Comparison of ENCODE assay signal across 17 cellular contexts in the genomic region with DNA sequence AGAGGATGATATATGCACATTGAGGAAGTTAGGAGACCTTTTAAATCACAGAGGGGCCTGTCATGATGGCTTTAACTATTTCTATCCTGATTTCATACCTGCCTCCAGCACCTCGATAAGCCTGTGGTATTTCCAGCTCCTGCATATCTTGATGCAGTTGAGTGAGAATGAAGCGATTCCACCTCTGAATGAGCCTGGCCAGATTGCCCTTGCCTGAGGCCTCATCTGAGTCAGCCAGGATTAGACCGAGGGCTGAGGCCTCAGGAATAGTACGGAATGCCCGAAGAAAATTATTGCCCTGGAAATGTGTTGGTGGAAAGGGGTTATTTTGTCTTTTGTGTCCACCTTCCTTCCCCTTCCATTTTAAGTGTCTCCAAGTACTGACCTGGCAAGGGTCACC. TPM values are rescaled to one million over a fixed set of nuclear protein-coding genes. Genes with fewer than 3 reads are reported as not detected.
DNase-seq lines count a peak whose midpoint lies in the region; ATAC-seq, FAIRE-seq and TF ChIP-seq lines count a peak whose summit lies in the region.
"Had no signal": no experiment of that assay in that cellular context is flagged by ENCODE, and none has a peak within 500 bp of the region (broad histone marks: within the 10 kb centered on the region; RNA-seq: fewer than 3 reads in every experiment).

No MANE protein-coding gene starts in this region.

- H3K9me1 ChIP-seq in K562 (ENCODE audit: control insufficient read depth, insufficient read depth, low read length) = no peaks in the 10 kb centered on the region

- DNase-seq in activated naive CD4-positive, alpha-beta T cell treated with anti-CD3 and anti-CD28 coated beads, Interleukin-2, amount 50 U/mL, for 72 hours (ENCODE audit: low spot score in 2 of 2) = no peak
- DNase-seq in activated naive CD4-positive, alpha-beta T cell treated with anti-CD3 and anti-CD28 coated beads, Interleukin-2, amount 10 ng/mL, durations not matched to agents 7 days and 5 days = no peak
- no peak for DNase-seq in K562 (ENCODE audit: extremely low read depth in 1 of 4, low spot score in 3 of 4)
- peak; percentile 9 for DNase-seq in spleen
- DNase-seq in foreskin melanocyte = no peak
- no peak for DNase-seq in SKM-1 treated with dmso at 0.1 percent for 144 hours (lab: John Stamatoyannopoulos, UW; ENCODE audit: unreplicated experiment)
- DNase-seq: 8988T; AML-193; Caco-2; CD8-positive, alpha-beta memory T cell; DND-41; GF-D8; HCEC 1CT; HFFc6 had no signal

- H3K4me3 Mint-ChIP-seq in activated naive CD4-positive, alpha-beta T cell treated with anti-CD3 and anti-CD28 coated beads, Interleukin-2, amount 10 ng/mL, durations not matched to agents 7 days and 5 days = no peak overlapping the region
- H3K4me3 Mint-ChIP-seq: CD8-positive, alpha-beta memory T cell; HFFc6 had no signal

- no peaks in the 10 kb centered on the region for H3K9me3 Mint-ChIP-seq in activated naive CD4-positive, alpha-beta T cell treated with anti-CD3 and anti-CD28 coated beads, Interleukin-2, amount 50 U/mL, for 72 hours
- no peaks in the 10 kb centered on the region for H3K9me3 Mint-ChIP-seq in activated naive CD4-positive, alpha-beta T cell treated with anti-CD3 and anti-CD28 coated beads, Interleukin-2, amount 10 ng/mL, durations not matched to agents 7 days and 5 days
- H3K9me3 Mint-ChIP-seq: CD8-positive, alpha-beta memory T cell; HFFc6 had no signal

- H3K27me3 ChIP-seq in K562 (ENCODE audit: control insufficient read depth in 2 of 2, insufficient read depth in 2 of 2, low read length in 2 of 2) (no peaks in the 10 kb centered on the region), spleen (replicated peaks in 1 of 7) (no peaks in the 10 kb centered on the region)
- H3K27me3 ChIP-seq: BLaER1 had no signal

- TF ChIP-seq CTCF in K562 (IDR thresholded peaks at IDR 0.05 in 2 of 3, conservative IDR thresholded peaks at IDR 0.05 in 1 of 3; ENCODE audit: insufficient read depth in 2 of 3, low read depth in 1 of 3, low read length in 3 of 3) (no peak), spleen (IDR thresholded peaks at IDR 0.05 in 8 of 11, conservative IDR thresholded peaks at IDR 0.05 in 3 of 11) (no peak)

- peak overlapping the region; percentile 24 to 57 for H3K27ac Mint-ChIP-seq in activated naive CD4-positive, alpha-beta T cell treated with anti-CD3 and anti-CD28 coated beads, Interleukin-2, amount 50 U/mL, for 72 hours
- H3K27ac Mint-ChIP-seq in activated naive CD4-positive, alpha-beta T cell treated with anti-CD3 and anti-CD28 coated beads, Interleukin-2, amount 10 ng/mL, durations not matched to agents 7 days and 5 days = no peak overlapping the region
- H3K27ac Mint-ChIP-seq: HFFc6 had no signal

- peaks cover 0 to 6% of the 10 kb centered on the region in 2 donors for H3K36me3 Mint-ChIP-seq in activated naive CD4-positive, alpha-beta T cell treated with anti-CD3 and anti-CD28 coated beads, Interleukin-2, amount 50 U/mL, for 72 hours
- H3K36me3 Mint-ChIP-seq in activated naive CD4-positive, alpha-beta T cell treated with anti-CD3 and anti-CD28 coated beads, Interleukin-2, amount 10 ng/mL, durations not matched to agents 7 days and 5 days = peaks cover 43% of the 10 kb centered on the region

- H3K4me2 ChIP-seq in K562 (ENCODE audit: insufficient read depth, low read length) = no peak overlapping the region
- H3K4me2 ChIP-seq: BLaER1 had no signal

- H3K36me3 ChIP-seq in K562 (ENCODE audit: control insufficient read depth, insufficient read depth, low read length) = peaks cover 66% of the 10 kb centered on the region
- peaks cover 0 to 97% (median 87%) of the 10 kb centered on the region in 6 donors for H3K36me3 ChIP-seq in spleen

- CTCF ChIA-PET in activated naive CD4-positive, alpha-beta T cell treated with anti-CD3 and anti-CD28 coated beads, Interleukin-2, amount 10 ng/mL, durations not matched to agents 7 days and 5 days (lab: Charles Lee) = interaction anchor here (0.6 kb wide), 1 partner anchor 327 kb away, joined by 3 read pairs; the partner anchor contains the start of gene SUOX
- CTCF ChIA-PET in K562 (lab: Yijun Ruan, JAX; ENCODE audit: low intra/inter-chr PET ratio) = no interaction called here

- no peaks in the 10 kb centered on the region for H3K9me3 ChIP-seq in K562 (replicated peaks; ENCODE audit: control insufficient read depth, insufficient read depth, low read depth, low read length)
- H3K9me3 ChIP-seq in spleen = no peaks in the 10 kb centered on the region
- H3K9me3 ChIP-seq: BLaER1, Caco-2 had no signal

- POLR2A ChIA-PET in K562 (lab: Yijun Ruan, JAX) = interaction anchor here (0.7 to 1.1 kb wide), 2 partner anchors 15 to 36 kb away, joined by 3 to 5 read pairs; partner anchors contain the start of gene STAT2

- peaks cover 10 to 15% of the 10 kb centered on the region in 2 experiments; a peak in 3 of 5 replicates for H3K4me1 ChIP-seq in K562 (replicated peaks in 1 of 2; ENCODE audit: control insufficient read depth in 2 of 2, insufficient read depth in 2 of 2, low read length in 2 of 2)
- no peaks in the 10 kb centered on the region for H3K4me1 ChIP-seq in spleen

- no peak for TF ChIP-seq EP300 in K562 (IDR thresholded peaks at IDR 0.05; ENCODE audit: low read length)

- H3K9ac ChIP-seq in K562 (ENCODE audit: insufficient read depth in 1 of 2, low read depth in 2 of 2, low read length in 2 of 2) = peak overlapping the region in 1 of 2 experiments; percentile 57; a peak in 1 of 4 replicates
- H3K9ac ChIP-seq: BLaER1 had no signal

- H3K27ac ChIP-seq in K562 (ENCODE audit: extremely low read depth, low read depth, low read length) (no peak overlapping the region), spleen (no peak overlapping the region)
- H3K27ac ChIP-seq: BLaER1 had no signal

- H3K4me1 Mint-ChIP-seq in activated naive CD4-positive, alpha-beta T cell treated with anti-CD3 and anti-CD28 coated beads, Interleukin-2, amount 10 ng/mL, durations not matched to agents 7 days and 5 days = no peaks in the 10 kb centered on the region
- H3K4me1 Mint-ChIP-seq: CD8-positive, alpha-beta memory T cell had no signal

- intact Hi-C loops in K562 (cut with micrococcal nuclease) = no loop called here
- intact Hi-C loops in spleen (cut with DNase I; ENCODE audit: low total_unique reads) = no loop called here

- H3K4me3 ChIP-seq in K562 = no peak overlapping the region
- no peak overlapping the region for H3K4me3 ChIP-seq in spleen
- H3K4me3 ChIP-seq: BLaER1 had no signal

- TSS peak; percentile 23 for BruUV-seq in K562 (replicated peaks; lab: Mats Ljungman, UMichigan)

- in situ Hi-C loops in K562 (cut with MboI) = no loop called here

- TF ChIP-seq POLR2A in K562 (conservative IDR thresholded peaks at IDR 0.05) (no peak), spleen (IDR thresholded peaks at IDR 0.05) (no peak)

- no peak for FAIRE-seq in K562 (lab: Jason Lieb, UNC)

- no peak overlapping the region for H2AFZ ChIP-seq in K562 (ENCODE audit: low read depth, low read length)

- no peak for ATAC-seq in activated naive CD4-positive, alpha-beta T cell treated with anti-CD3 and anti-CD28 coated beads, Interleukin-2, amount 50 U/mL, for 72 hours
- no peak for ATAC-seq in K562

- TF ChIP-seq RAD21 in K562 (CRISPR knock-in tag; conservative IDR thresholded peaks at IDR 0.05 in 1 of 2, IDR thresholded peaks at IDR 0.05 in 1 of 2) = no peak

- H4K20me1 ChIP-seq in K562 (replicated peaks; ENCODE audit: control insufficient read depth, insufficient read depth, low read length) = no peaks in the 10 kb centered on the region
- H4K20me1 ChIP-seq: BLaER1 had no signal

- WGBS in K562 (ENCODE audit: insufficient coverage, low coverage, missing lambda C conversion rate) = 74% methylated on average over 5 of the region's 5 CpGs
- 95 to 99% (median 97%) methylated on average over 5 of the region's 5 CpGs for WGBS in spleen, 5 donors

- H3K27me3 Mint-ChIP-seq in activated naive CD4-positive, alpha-beta T cell treated with anti-CD3 and anti-CD28 coated beads, Interleukin-2, amount 10 ng/mL, durations not matched to agents 7 days and 5 days = no peaks in the 10 kb centered on the region
- H3K27me3 Mint-ChIP-seq: CD8-positive, alpha-beta memory T cell had no signal

- H3K79me2 ChIP-seq in K562 (ENCODE audit: control insufficient read depth, insufficient read depth, low read length) = no peaks in the 10 kb centered on the region

RNA-seq across cellular contexts. Expression of gene CNPY2, which starts 8.4 kb away (rescaled TPM):
- total RNA-seq in activated naive CD4-positive, alpha-beta T cell treated with anti-CD3 and anti-CD28 coated beads, Interleukin-2, amount 50 U/mL, for 72 hours = 100 to 1,000 TPM in 1 of 2 donors, 10 to 100 TPM in 1; 58.2 to 112 TPM
- total RNA-seq in K562 (2011; cell fraction: chromatin; rRNA removed; ENCODE audit: low replicate concordance) = 149 and 200 TPM in 2 replicates
- total RNA-seq in K562 (2011; cell fraction: nucleolus; rRNA removed) = 156 TPM in 2 replicates
- 170 and 172 TPM in 2 replicates for total RNA-seq in K562 (2011; cell fraction: nucleoplasm; rRNA removed)
- total RNA-seq in K562 (2014; rRNA removed) = 92.1 and 99.8 TPM in 2 replicates
- total RNA-seq in K562 (2014; rRNA removed; fragmentation: Illumina TruSeq; extraction: Trizol) = 147 and 150 TPM in 2 replicates
- total RNA-seq in K562 (2015; rRNA removed; fragmentation: Illumina TruSeq; extraction: Trizol) = 134 and 138 TPM in 2 replicates
- 126 and 135 TPM in 2 replicates for total RNA-seq in K562 (2021)
- 181 and 190 TPM in 2 replicates for polyA plus RNA-seq in K562 (2011; rRNA removed)
- 120 and 165 TPM in 2 replicates for polyA plus RNA-seq in K562 (2011; cell fraction: cytosol; rRNA removed)
- polyA plus RNA-seq in K562 (2011; cell fraction: nucleus; rRNA removed) = 78.9 and 103 TPM in 2 replicates
- 118 and 164 TPM in 2 replicates for polyA plus RNA-seq in K562 (2012)
- polyA plus RNA-seq in K562 (2014; fragmentation: Illumina TruSeq; extraction: Trizol) = 139 and 142 TPM in 2 replicates
- 10 to 100 TPM; 33.8 to 45.0 TPM for polyA plus RNA-seq in K562 (2014; fragmentation: Nextera tagmentation; extraction: Ambion mirVana)
- polyA plus RNA-seq in K562 (2014; rRNA removed) = 163 and 169 TPM in 2 replicates
- 106 and 114 TPM in 2 replicates for polyA minus RNA-seq in K562 (2011; rRNA and poly(A)+ RNA removed)
- 30.3 and 31.9 TPM in 2 replicates for polyA minus RNA-seq in K562 (2011; cell fraction: cytosol; rRNA and poly(A)+ RNA removed)
- polyA minus RNA-seq in K562 (2011; cell fraction: nucleus; rRNA and poly(A)+ RNA removed) = 22.1 and 38.5 TPM in 2 replicates
- total RNA-seq in spleen = 10 to 100 TPM; 63.0 to 79.7 (median 71.9) TPM
- 10 to 100 TPM; 81.9 to 86.9 (median 86.7) TPM for polyA plus RNA-seq in spleen

RNA-seq across cellular contexts. Expression of gene PAN2, which starts 9.6 kb away (rescaled TPM):
- 10 to 100 TPM; 54.0 to 71.4 TPM for total RNA-seq in activated naive CD4-positive, alpha-beta T cell treated with anti-CD3 and anti-CD28 coated beads, Interleukin-2, amount 50 U/mL, for 72 hours
- total RNA-seq in K562 (2011; cell fraction: chromatin; rRNA removed; ENCODE audit: low replicate concordance) = 615 and 739 TPM in 2 replicates
- 296 and 318 TPM in 2 replicates for total RNA-seq in K562 (2011; cell fraction: nucleolus; rRNA removed)
- 263 and 299 TPM in 2 replicates for total RNA-seq in K562 (2011; cell fraction: nucleoplasm; rRNA removed)
- 25.0 and 25.6 TPM in 2 replicates for total RNA-seq in K562 (2014; rRNA removed)
- total RNA-seq in K562 (2014; rRNA removed; fragmentation: Illumina TruSeq; extraction: Trizol) = 25.9 and 26.0 TPM in 2 replicates
- total RNA-seq in K562 (2015; rRNA removed; fragmentation: Illumina TruSeq; extraction: Trizol) = 21.6 and 21.7 TPM in 2 replicates
- total RNA-seq in K562 (2021) = 40.2 and 51.4 TPM in 2 replicates
- polyA plus RNA-seq in K562 (2011; rRNA removed) = 66.1 and 134 TPM in 2 replicates
- polyA plus RNA-seq in K562 (2011; cell fraction: cytosol; rRNA removed) = 22.2 and 36.4 TPM in 2 replicates
- polyA plus RNA-seq in K562 (2011; cell fraction: nucleus; rRNA removed) = 942 and 1,795 TPM in 2 replicates
- 42.1 and 71.3 TPM in 2 replicates for polyA plus RNA-seq in K562 (2012)
- 29.1 and 35.3 TPM in 2 replicates for polyA plus RNA-seq in K562 (2014; fragmentation: Illumina TruSeq; extraction: Trizol)
- polyA plus RNA-seq in K562 (2014; fragmentation: Nextera tagmentation; extraction: Ambion mirVana) = 10 to 100 TPM; 15.0 to 23.9 TPM
- polyA plus RNA-seq in K562 (2014; rRNA removed) = 39.4 and 65.2 TPM in 2 replicates
- 27.5 and 64.2 TPM in 2 replicates for polyA minus RNA-seq in K562 (2011; rRNA and poly(A)+ RNA removed)
- polyA minus RNA-seq in K562 (2011; cell fraction: cytosol; rRNA and poly(A)+ RNA removed) = 13.0 and 14.8 TPM in 2 replicates
- 98.8 and 223 TPM in 2 replicates for polyA minus RNA-seq in K562 (2011; cell fraction: nucleus; rRNA and poly(A)+ RNA removed)
- 100 to 1,000 TPM in 4 of 7 donors, 10 to 100 TPM in 3; 47.4 to 132 (median 100) TPM for total RNA-seq in spleen
- 10 to 100 TPM; 34.8 to 56.5 (median 54.4) TPM for polyA plus RNA-seq in spleen

RNA-seq across cellular contexts. Expression of gene IL23A, which starts 14.5 kb away (rescaled TPM):
- total RNA-seq in activated naive CD4-positive, alpha-beta T cell treated with anti-CD3 and anti-CD28 coated beads, Interleukin-2, amount 50 U/mL, for 72 hours = 10 to 100 TPM in 1 of 2 donors, 1 to 10 TPM in 1; 9.6 to 20.9 TPM
- 5.8 and 7.7 TPM in 2 replicates for total RNA-seq in K562 (2011; cell fraction: chromatin; rRNA removed; ENCODE audit: low replicate concordance)
- total RNA-seq in K562 (2011; cell fraction: nucleolus; rRNA removed) = 6.0 and 10.7 TPM in 2 replicates
- total RNA-seq in K562 (2011; cell fraction: nucleoplasm; rRNA removed) = 8.4 and 11.0 TPM in 2 replicates
- total RNA-seq in K562 (2014; rRNA removed) (7.8 and 8.9 TPM in 2 replicates), K562 (2014; rRNA removed; fragmentation: Illumina TruSeq; extraction: Trizol) (9.0 and 9.1 TPM in 2 replicates), K562 (2015; rRNA removed; fragmentation: Illumina TruSeq; extraction: Trizol) (9.1 TPM in 2 replicates), K562 (2021) (9.6 and 12.5 TPM in 2 replicates), spleen (1 to 10 TPM; 1.1 to 4.5 (median 2.0) TPM)
- polyA plus RNA-seq in K562 (2011; rRNA removed) (4.4 and 21.6 TPM in 2 replicates), K562 (2014; fragmentation: Illumina TruSeq; extraction: Trizol) (20.1 and 22.5 TPM in 2 replicates), K562 (2014; fragmentation: Nextera tagmentation; extraction: Ambion mirVana) (10 to 100 TPM; 36.7 to 37.2 TPM), K562 (2014; rRNA removed) (21.3 and 29.3 TPM in 2 replicates), spleen (1 to 10 TPM; 1.8 to 4.0 (median 3.6) TPM)
- 9.3 and 22.4 TPM in 2 replicates for polyA plus RNA-seq in K562 (2011; cell fraction: cytosol; rRNA removed)
- 18.8 and 49.0 TPM in 2 replicates for polyA plus RNA-seq in K562 (2011; cell fraction: nucleus; rRNA removed)
- polyA plus RNA-seq in K562 (2012) = 10.0 and 54.7 TPM in 2 replicates
- 0.98 and 2.3 TPM in 2 replicates for polyA minus RNA-seq in K562 (2011; rRNA and poly(A)+ RNA removed)
- polyA minus RNA-seq in K562 (2011; cell fraction: cytosol; rRNA and poly(A)+ RNA removed) = 3.3 TPM in 1 of 2 replicates, not detected in the other
- 0.67 and 3.4 TPM in 2 replicates for polyA minus RNA-seq in K562 (2011; cell fraction: nucleus; rRNA and poly(A)+ RNA removed)
- total RNA-seq: H4, HT1080 had no signal

RNA-seq across cellular contexts. Expression of gene CS, which starts 24.1 kb away (rescaled TPM):
- 100 to 1,000 TPM; 319 to 351 TPM for total RNA-seq in activated naive CD4-positive, alpha-beta T cell treated with anti-CD3 and anti-CD28 coated beads, Interleukin-2, amount 50 U/mL, for 72 hours
- total RNA-seq in K562 (2011; cell fraction: chromatin; rRNA removed; ENCODE audit: low replicate concordance) = 232 and 281 TPM in 2 replicates
- total RNA-seq in K562 (2011; cell fraction: nucleolus; rRNA removed) = 149 and 156 TPM in 2 replicates
- 189 and 239 TPM in 2 replicates for total RNA-seq in K562 (2011; cell fraction: nucleoplasm; rRNA removed)
- total RNA-seq in K562 (2014; rRNA removed) (103 and 130 TPM in 2 replicates), K562 (2014; rRNA removed; fragmentation: Illumina TruSeq; extraction: Trizol) (149 and 156 TPM in 2 replicates), K562 (2015; rRNA removed; fragmentation: Illumina TruSeq; extraction: Trizol) (164 and 168 TPM in 2 replicates), K562 (2021) (365 and 375 TPM in 2 replicates), spleen (100 to 1,000 TPM; 115 to 141 (median 132) TPM)
- polyA plus RNA-seq in K562 (2011; rRNA removed) (107 and 183 TPM in 2 replicates), K562 (2014; fragmentation: Illumina TruSeq; extraction: Trizol) (301 and 390 TPM in 2 replicates), K562 (2014; fragmentation: Nextera tagmentation; extraction: Ambion mirVana) (100 to 1,000 TPM in 1 of 2 experiments, 10 to 100 TPM in 1; 99.9 to 239 TPM), K562 (2014; rRNA removed) (109 and 122 TPM in 2 replicates), spleen (10 to 100 TPM; 35.6 to 45.8 (median 36.6) TPM)
- 101 and 152 TPM in 2 replicates for polyA plus RNA-seq in K562 (2011; cell fraction: cytosol; rRNA removed)
- polyA plus RNA-seq in K562 (2011; cell fraction: nucleus; rRNA removed) = 173 and 189 TPM in 2 replicates
- polyA plus RNA-seq in K562 (2012) = 183 and 226 TPM in 2 replicates
- 150 and 226 TPM in 2 replicates for polyA minus RNA-seq in K562 (2011; rRNA and poly(A)+ RNA removed)
- polyA minus RNA-seq in K562 (2011; cell fraction: cytosol; rRNA and poly(A)+ RNA removed) = 315 and 351 TPM in 2 replicates
- polyA minus RNA-seq in K562 (2011; cell fraction: nucleus; rRNA and poly(A)+ RNA removed) = 64.2 and 101 TPM in 2 replicates

RNA-seq across cellular contexts. Expression of gene STAT2, which starts 35.7 kb away (rescaled TPM):
- 100 to 1,000 TPM; 170 to 172 TPM for total RNA-seq in activated naive CD4-positive, alpha-beta T cell treated with anti-CD3 and anti-CD28 coated beads, Interleukin-2, amount 50 U/mL, for 72 hours
- 323 and 539 TPM in 2 replicates for total RNA-seq in K562 (2011; cell fraction: chromatin; rRNA removed; ENCODE audit: low replicate concordance)
- 245 and 246 TPM in 2 replicates for total RNA-seq in K562 (2011; cell fraction: nucleolus; rRNA removed)
- 197 and 224 TPM in 2 replicates for total RNA-seq in K562 (2011; cell fraction: nucleoplasm; rRNA removed)
- total RNA-seq in K562 (2014; rRNA removed) (32.7 and 36.9 TPM in 2 replicates), K562 (2014; rRNA removed; fragmentation: Illumina TruSeq; extraction: Trizol) (38.6 and 40.3 TPM in 2 replicates), K562 (2015; rRNA removed; fragmentation: Illumina TruSeq; extraction: Trizol) (39.1 and 40.5 TPM in 2 replicates), K562 (2021) (46.9 and 49.3 TPM in 2 replicates), spleen (100 to 1,000 TPM; 219 to 262 (median 233) TPM)
- polyA plus RNA-seq in K562 (2011; rRNA removed) (44.2 and 71.2 TPM in 2 replicates), K562 (2014; fragmentation: Illumina TruSeq; extraction: Trizol) (38.2 and 39.2 TPM in 2 replicates), K562 (2014; fragmentation: Nextera tagmentation; extraction: Ambion mirVana) (10 to 100 TPM; 15.5 to 16.9 TPM), K562 (2014; rRNA removed) (39.1 and 40.1 TPM in 2 replicates), spleen (10 to 100 TPM; 41.5 to 89.7 (median 71.7) TPM)
- polyA plus RNA-seq in K562 (2011; cell fraction: cytosol; rRNA removed) = 27.4 and 45.5 TPM in 2 replicates
- polyA plus RNA-seq in K562 (2011; cell fraction: nucleus; rRNA removed) = 151 and 211 TPM in 2 replicates
- 34.1 and 59.4 TPM in 2 replicates for polyA plus RNA-seq in K562 (2012)
- 69.6 and 79.5 TPM in 2 replicates for polyA minus RNA-seq in K562 (2011; rRNA and poly(A)+ RNA removed)
- polyA minus RNA-seq in K562 (2011; cell fraction: cytosol; rRNA and poly(A)+ RNA removed) = 28.8 and 40.3 TPM in 2 replicates
- 75.9 and 148 TPM in 2 replicates for polyA minus RNA-seq in K562 (2011; cell fraction: nucleus; rRNA and poly(A)+ RNA removed)
